In genomic region chr15:32358462-32358861, GRCh38 we compare ENCODE assay signal across 3 cellular contexts. TPM values are rescaled to one million over a fixed set of nuclear protein-coding genes. Genes with fewer than 3 reads are reported as not detected.
"Had no signal": no experiment of that assay in that cellular context is flagged by ENCODE, and none has a peak within 500 bp of the region (broad histone marks: within the 10 kb centered on the region; RNA-seq: fewer than 3 reads in every experiment).

No MANE protein-coding gene starts in this region.

RNA-seq across cellular contexts. Expression of gene GOLGA8K, which starts 44.6 kb away (rescaled TPM):
- total RNA-seq: left colon had no signal
- polyA plus RNA-seq: immature natural killer cell, liver had no signal
